In genomic region chr20:51388227-51388626, GRCh38 we compare ENCODE assay signal across 14 cellular contexts.
DNase-seq lines count a peak whose midpoint lies in the region; ATAC-seq, FAIRE-seq and TF ChIP-seq lines count a peak whose summit lies in the region.
"Had no signal": no experiment of that assay in that cellular context is flagged by ENCODE, and none has a peak within 500 bp of the region (broad histone marks: within the 10 kb centered on the region; RNA-seq: fewer than 3 reads in every experiment).

No MANE protein-coding gene starts in this region.

- H3K79me2 ChIP-seq in astrocyte (ENCODE audit: insufficient read depth, low read length) (no peaks in the 10 kb centered on the region), osteoblast (ENCODE audit: insufficient read depth, low read length) (no peaks in the 10 kb centered on the region)

- H3K9me3 ChIP-seq in astrocyte (ENCODE audit: insufficient read depth, low read depth, low read length) (no peaks in the 10 kb centered on the region), osteoblast (ENCODE audit: low read depth, low read length) (no peaks in the 10 kb centered on the region)
- H3K9me3 ChIP-seq: SJSA1 had no signal

- peak overlapping the region; percentile 24 for H3K4me3 Mint-ChIP-seq in activated CD4-positive, alpha-beta T cell treated with anti-CD3 and anti-CD28 coated beads, Interleukin-2, amount 10 ng/mL, durations not matched to agents 24 days and 14 days
- no peak overlapping the region for H3K4me3 Mint-ChIP-seq in astrocyte (ENCODE audit: unreplicated experiment)
- H3K4me3 Mint-ChIP-seq: activated naive CD8-positive, alpha-beta T cell treated with anti-CD3 and anti-CD28 coated beads, Interleukin-2, amount 10 ng/mL, durations not matched to agents 7 days and 5 days had no signal

- intact Hi-C loops in activated CD4-positive, alpha-beta T cell treated with anti-CD3 and anti-CD28 coated beads, Interleukin-2, amount 10 ng/mL, durations not matched to agents 24 days and 14 days (cut with micrococcal nuclease), result loop anchor here (1.0 to 5.0 kb wide), 6 partner anchors 11 to 153 kb away; no protein-coding TSS in a partner anchor

- peaks cover 76% of the 10 kb centered on the region for H3K36me3 Mint-ChIP-seq in activated CD4-positive, alpha-beta T cell treated with anti-CD3 and anti-CD28 coated beads, Interleukin-2, amount 10 ng/mL, durations not matched to agents 24 days and 14 days (ENCODE audit: low read depth)
- peaks cover 2% of the 10 kb centered on the region for H3K36me3 Mint-ChIP-seq in astrocyte (ENCODE audit: low read depth, unreplicated experiment)

- TF ChIP-seq CTCF in astrocyte (IDR thresholded peaks at IDR 0.05; ENCODE audit: insufficient read depth, low read depth, low read length) (no peak), osteoblast (IDR thresholded peaks at IDR 0.05; ENCODE audit: extremely low read depth, low read depth, low read length) (no peak)

- H2AFZ ChIP-seq in astrocyte (ENCODE audit: low read depth, low read length), result no peak overlapping the region
- H2AFZ ChIP-seq in osteoblast (ENCODE audit: low read length), result no peak overlapping the region

- H3K27me3 ChIP-seq in astrocyte (ENCODE audit: insufficient read depth, low read length) (no peaks in the 10 kb centered on the region), osteoblast (ENCODE audit: insufficient read depth, low read length) (no peaks in the 10 kb centered on the region)
- H3K27me3 ChIP-seq: SJSA1 had no signal

- peak overlapping the region; percentile 11 for H3K9ac ChIP-seq in astrocyte (ENCODE audit: low read length)

- H3K9me3 Mint-ChIP-seq in activated CD4-positive, alpha-beta T cell treated with anti-CD3 and anti-CD28 coated beads, Interleukin-2, amount 10 ng/mL, durations not matched to agents 24 days and 14 days, result no peaks in the 10 kb centered on the region
- H3K9me3 Mint-ChIP-seq in astrocyte (ENCODE audit: unreplicated experiment), result no peaks in the 10 kb centered on the region
- H3K9me3 Mint-ChIP-seq: activated naive CD8-positive, alpha-beta T cell treated with anti-CD3 and anti-CD28 coated beads, Interleukin-2, amount 10 ng/mL, durations not matched to agents 7 days and 5 days had no signal

- H3K4me3 ChIP-seq in astrocyte (ENCODE audit: insufficient read depth, low read depth, low read length) (no peak overlapping the region), osteoblast (ENCODE audit: insufficient read depth, low read length) (no peak overlapping the region)
- H3K4me3 ChIP-seq: lung, SJSA1 had no signal

- H3K27me3 Mint-ChIP-seq in activated CD4-positive, alpha-beta T cell treated with anti-CD3 and anti-CD28 coated beads, Interleukin-2, amount 10 ng/mL, durations not matched to agents 24 days and 14 days, result no peaks in the 10 kb centered on the region
- peaks cover 5% of the 10 kb centered on the region for H3K27me3 Mint-ChIP-seq in astrocyte (ENCODE audit: low read depth, unreplicated experiment)
- H3K27me3 Mint-ChIP-seq: activated naive CD8-positive, alpha-beta T cell treated with anti-CD3 and anti-CD28 coated beads, Interleukin-2, amount 10 ng/mL, durations not matched to agents 7 days and 5 days had no signal

- H3K4me2 ChIP-seq in astrocyte (ENCODE audit: low read length) (peak overlapping the region; percentile 35), osteoblast (ENCODE audit: insufficient read depth, low read length) (peak overlapping the region; percentile 1)

- no peaks in the 10 kb centered on the region for H4K20me1 ChIP-seq in astrocyte (ENCODE audit: insufficient read depth, low read length)
- H4K20me1 ChIP-seq in osteoblast (ENCODE audit: insufficient read depth, low read length), result no peaks in the 10 kb centered on the region

- H3K27ac ChIP-seq in astrocyte (ENCODE audit: low read depth, low read length) (peak overlapping the region; percentile 29), osteoblast (ENCODE audit: low read depth, low read length) (peak overlapping the region; percentile 30)
- H3K27ac ChIP-seq: SJSA1 had no signal

- no peak for DNase-seq in activated CD4-positive, alpha-beta T cell treated with anti-CD3 and anti-CD28 coated beads, Interleukin-2, amount 10 ng/mL, durations not matched to agents 24 days and 14 days
- no peak for DNase-seq in activated CD4-positive, alpha-beta T cell treated with anti-CD3 and anti-CD28 coated beads for 4 hours
- peak; percentile 34 for DNase-seq in LHCN-M2 (ENCODE audit: low read depth)
- DNase-seq in astrocyte (ENCODE audit: low read depth), result peak; percentile 57
- DNase-seq in osteoblast (ENCODE audit: insufficient read length, low spot score, missing footprints), result no peak
- DNase-seq in frontal cortex (ENCODE audit: low spot score in 2 of 2), result no peak
- no peak for DNase-seq in NCI-H748 treated with DMSO at 0.1 percent for 48 hours (lab: John Stamatoyannopoulos, UW)
- DNase-seq: activated naive CD8-positive, alpha-beta T cell treated with anti-CD3 and anti-CD28 coated beads, Interleukin-2, amount 10 ng/mL, durations not matched to agents 7 days and 5 days; NCI-H1436 treated with DMSO at 0.1 percent for 48 hours; nucleus accumbens; stimulated activated CD4-positive, alpha-beta T cell treated with anti-CD3 and anti-CD28 coated beads, Interleukin-15, amount 100 ng/mL, for 24 hours had no signal

- ATAC-seq in GM21423 (IDR thresholded peaks at IDR 0.05; ENCODE audit: unreplicated experiment), result no peak

- no peak for FAIRE-seq in astrocyte (lab: Jason Lieb, UNC)
- no peak for FAIRE-seq in frontal cortex (lab: Jason Lieb, UNC)

- H3K36me3 ChIP-seq in astrocyte (ENCODE audit: insufficient read depth, low read length) (peaks cover 3% of the 10 kb centered on the region), osteoblast (ENCODE audit: insufficient read depth, low read length) (no peaks in the 10 kb centered on the region)
- H3K36me3 ChIP-seq: SJSA1 had no signal

- H3K27ac Mint-ChIP-seq in activated CD4-positive, alpha-beta T cell treated with anti-CD3 and anti-CD28 coated beads, Interleukin-2, amount 10 ng/mL, durations not matched to agents 24 days and 14 days, result peak overlapping the region; percentile 29
- H3K27ac Mint-ChIP-seq in astrocyte (ENCODE audit: unreplicated experiment), result no peak overlapping the region

- peaks cover 24% of the 10 kb centered on the region for H3K4me1 ChIP-seq in astrocyte (ENCODE audit: insufficient read depth, low read length)
- peaks cover 23% of the 10 kb centered on the region for H3K4me1 ChIP-seq in osteoblast (ENCODE audit: insufficient read depth, low read length)

- H3K4me1 Mint-ChIP-seq in activated CD4-positive, alpha-beta T cell treated with anti-CD3 and anti-CD28 coated beads, Interleukin-2, amount 10 ng/mL, durations not matched to agents 24 days and 14 days, result peaks cover 74% of the 10 kb centered on the region
- H3K4me1 Mint-ChIP-seq in astrocyte (ENCODE audit: low read depth, unreplicated experiment), result peaks cover 31% of the 10 kb centered on the region

Comparison
In these comparisons a context has a peak if more than half of its experiments do, and no peak if none do; other contexts are left out.
1. DNase-seq: peak in LHCN-M2 (single experiment) and astrocyte (single experiment); none in activated CD4-positive, alpha-beta T cell treated with anti-CD3 and anti-CD28 coated beads, Interleukin-2, amount 10 ng/mL, durations not matched to agents 24 days and 14 days (single experiment), activated CD4-positive, alpha-beta T cell treated with anti-CD3 and anti-CD28 coated beads for 4 hours (0 of 2), osteoblast (single experiment), frontal cortex (0 of 2) and NCI-H748 treated with DMSO at 0.1 percent for 48 hours (single experiment).